ENCODE assay signal across 9 cellular contexts in the genomic region with DNA sequence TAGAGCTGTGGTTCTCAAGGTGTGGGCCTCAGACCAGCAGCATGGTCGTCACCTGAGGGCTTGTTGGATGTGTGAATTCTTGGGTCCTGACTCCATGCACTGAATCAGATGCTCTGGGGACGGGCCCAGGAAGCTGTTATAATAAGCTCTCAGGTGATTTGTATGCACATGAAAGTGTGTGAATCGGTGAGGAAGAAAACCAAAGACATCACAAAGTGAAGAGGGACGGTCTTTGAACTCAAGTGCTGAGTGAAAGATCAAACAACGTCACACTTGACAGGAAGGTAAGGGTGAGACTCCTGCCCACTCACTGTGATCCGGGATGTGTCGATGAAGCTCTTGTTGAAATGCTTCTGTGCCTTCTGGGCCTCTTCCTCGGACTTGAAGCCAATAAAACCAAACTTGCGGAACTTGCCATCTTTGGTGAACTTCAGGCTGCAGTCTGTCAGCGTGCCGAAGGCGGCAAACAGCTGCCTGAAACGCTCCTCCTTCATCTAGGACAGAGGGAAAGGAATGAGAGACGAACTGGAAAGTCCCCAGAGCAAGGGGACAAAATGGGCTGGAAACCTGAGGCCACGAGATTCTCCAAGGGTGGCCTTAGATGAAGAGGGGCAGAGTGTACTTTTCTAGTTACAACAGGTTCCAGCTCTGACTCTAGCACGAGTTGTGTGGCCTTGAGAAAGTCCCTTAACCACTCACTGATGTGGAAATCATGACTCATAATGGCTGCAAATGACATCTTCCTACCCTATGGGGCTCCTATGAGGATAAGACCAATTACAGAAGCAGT. TPM values are rescaled to one million over a fixed set of nuclear protein-coding genes. Genes with fewer than 3 reads are reported as not detected.
DNase-seq lines count a peak whose midpoint lies in the region; ATAC-seq and TF ChIP-seq lines count a peak whose summit lies in the region.
"Had no signal": no experiment of that assay in that cellular context is flagged by ENCODE, and none has a peak within 500 bp of the region (broad histone marks: within the 10 kb centered on the region; RNA-seq: fewer than 3 reads in every experiment).

No MANE protein-coding gene starts in this region.

- H3K36me3 Mint-ChIP-seq in activated CD8-positive, alpha-beta memory T cell treated with anti-CD3 and anti-CD28 coated beads, Interleukin-2, amount 10 ng/mL, durations not matched to agents 7 days and 5 days = peaks cover 23% of the 10 kb centered on the region
- peaks cover 6% of the 10 kb centered on the region for H3K36me3 Mint-ChIP-seq in neural crest cell (ENCODE audit: low read depth)
- peaks cover 53% of the 10 kb centered on the region for H3K36me3 Mint-ChIP-seq in Caco-2 (ENCODE audit: insufficient read depth, unreplicated experiment)

- no peaks in the 10 kb centered on the region for H3K27me3 ChIP-seq in Caco-2 (replicated peaks; ENCODE audit: control insufficient read depth, insufficient read depth, low read length)
- peaks cover 0 to 3% (median 0%) of the 10 kb centered on the region in 3 experiments for H3K27me3 ChIP-seq in neuronal stem cell (ENCODE audit: control insufficient read depth in 3 of 3, insufficient read depth in 3 of 3, low read depth in 1 of 3, low read length in 3 of 3)
- no peaks in the 10 kb centered on the region for H3K27me3 ChIP-seq in SJCRH30

- H3K4me3 ChIP-seq in Caco-2 (ENCODE audit: low read depth, low read length) = no peak overlapping the region
- no peak overlapping the region for H3K4me3 ChIP-seq in neuronal stem cell (ENCODE audit: low read length in 2 of 2)
- H3K4me3 ChIP-seq in SJCRH30 = no peak overlapping the region

- H3K27ac ChIP-seq in neuronal stem cell (replicated peaks; ENCODE audit: low read length) (no peak overlapping the region), SJCRH30 (no peak overlapping the region)

- no peak overlapping the region for H4K91ac ChIP-seq in neuronal stem cell (ENCODE audit: low read depth, low read length, poor library complexity)

- H3K4me1 ChIP-seq in Caco-2 = no peaks in the 10 kb centered on the region
- H3K4me1 ChIP-seq in neuronal stem cell (ENCODE audit: control insufficient read depth in 2 of 2, insufficient read depth in 1 of 2, low read depth in 1 of 2, low read length in 2 of 2) = peaks cover 2 to 5% of the 10 kb centered on the region in 2 donors
- H3K4me1 ChIP-seq in SJCRH30 = no peaks in the 10 kb centered on the region

- no peak overlapping the region for H2BK5ac ChIP-seq in neuronal stem cell (ENCODE audit: low read length)

- H2AK5ac ChIP-seq in neuronal stem cell (ENCODE audit: low read depth, low read length) = no peak overlapping the region

- H3K4ac ChIP-seq in neuronal stem cell (ENCODE audit: low read length) = no peak overlapping the region

- no peak overlapping the region for H2BK12ac ChIP-seq in neuronal stem cell (ENCODE audit: low read length)

- TF ChIP-seq CTCF in neural crest cell (conservative IDR thresholded peaks at IDR 0.05) (no peak), Caco-2 (IDR thresholded peaks at IDR 0.05; ENCODE audit: insufficient read depth in 1 of 2, low read depth in 1 of 2, low read length in 1 of 2, severe bottlenecking in 1 of 2, unreplicated experiment in 1 of 2) (no peak)

- peaks cover 47% of the 10 kb centered on the region for H3K4me1 Mint-ChIP-seq in activated CD8-positive, alpha-beta memory T cell treated with anti-CD3 and anti-CD28 coated beads, Interleukin-2, amount 10 ng/mL, durations not matched to agents 7 days and 5 days
- H3K4me1 Mint-ChIP-seq in neural crest cell = peaks cover 16% of the 10 kb centered on the region
- peaks cover 12% of the 10 kb centered on the region for H3K4me1 Mint-ChIP-seq in Caco-2 (ENCODE audit: low read depth, unreplicated experiment)

- peak; percentile 47 for ATAC-seq in HG02884 (IDR thresholded peaks at IDR 0.05; ENCODE audit: unreplicated experiment)
- peak; percentile 56 for ATAC-seq in activated CD8-positive, alpha-beta memory T cell treated with anti-CD3 and anti-CD28 coated beads, Interleukin-2, amount 10 ng/mL, durations not matched to agents 7 days and 5 days

- intact Hi-C loops in Caco-2 (cut with micrococcal nuclease; ENCODE audit: unreplicated experiment) = no loop called here

- peak; percentile 54 for DNase-seq in ELR (ENCODE audit: low read depth)
- DNase-seq in activated CD8-positive, alpha-beta memory T cell treated with anti-CD3 and anti-CD28 coated beads, Interleukin-2, amount 10 ng/mL, durations not matched to agents 7 days and 5 days = peak; percentile 69
- DNase-seq in neural crest cell (ENCODE audit: low read depth, low spot score) = no peak
- no peak for DNase-seq in NCI-H2196 (lab: John Stamatoyannopoulos, UW; ENCODE audit: unreplicated experiment)
- no peak for DNase-seq in Caco-2
- no peak for DNase-seq in neuronal stem cell (ENCODE audit: low spot score)
- DNase-seq in SJCRH30 = no peak
- DNase-seq: NCI-H1417 had no signal

- POLR2A ChIA-PET in Caco-2 (lab: Charles Lee) = no interaction called here

- H3K36me3 ChIP-seq in Caco-2 (ENCODE audit: control insufficient read depth, insufficient read depth, low read length) = peaks cover 4% of the 10 kb centered on the region; the same call in 1 of the 2 replicates
- peaks cover 21 to 53% of the 10 kb centered on the region in 2 donors for H3K36me3 ChIP-seq in neuronal stem cell (replicated peaks in 1 of 2; ENCODE audit: control insufficient read depth in 2 of 2, insufficient read depth in 2 of 2, low read length in 2 of 2)
- H3K36me3 ChIP-seq in SJCRH30 = peaks cover 5% of the 10 kb centered on the region; the same call in 1 of the 2 replicates

- CTCF ChIA-PET in activated CD8-positive, alpha-beta memory T cell treated with anti-CD3 and anti-CD28 coated beads, Interleukin-2, amount 10 ng/mL, durations not matched to agents 7 days and 5 days (lab: Charles Lee) = interaction anchor here (1.5 to 1.8 kb wide), 2 partner anchors 18 to 547 kb away, joined by 4 to 5 read pairs; no protein-coding TSS in a partner anchor
- CTCF ChIA-PET in Caco-2 (lab: Charles Lee) = interaction anchor here (0.6 kb wide), 1 partner anchor 74 kb away, joined by 3 read pairs; no protein-coding TSS in a partner anchor

- no peaks in the 10 kb centered on the region for H3K79me1 ChIP-seq in neuronal stem cell (ENCODE audit: low read depth, low read length)

- H3K23ac ChIP-seq in neuronal stem cell (ENCODE audit: low read depth, low read length, poor library complexity) = no peak overlapping the region

- H2AFZ ChIP-seq in neuronal stem cell (ENCODE audit: low read length) = no peak overlapping the region

- no peak overlapping the region for H3K9ac ChIP-seq in neuronal stem cell (ENCODE audit: low read depth, low read length, poor library complexity)

- H3K27me3 Mint-ChIP-seq in activated CD8-positive, alpha-beta memory T cell treated with anti-CD3 and anti-CD28 coated beads, Interleukin-2, amount 10 ng/mL, durations not matched to agents 7 days and 5 days = no peaks in the 10 kb centered on the region
- H3K27me3 Mint-ChIP-seq in neural crest cell (ENCODE audit: low read depth) (peaks cover 7% of the 10 kb centered on the region), Caco-2 (ENCODE audit: insufficient read depth, unreplicated experiment) (no peaks in the 10 kb centered on the region)

- no peak overlapping the region for H3K18ac ChIP-seq in neuronal stem cell (ENCODE audit: low read length)

- H3K4me2 ChIP-seq in neuronal stem cell (ENCODE audit: insufficient read depth, low read length, poor library complexity, severe bottlenecking) = no peak overlapping the region

- no peak overlapping the region for H2BK15ac ChIP-seq in neuronal stem cell (ENCODE audit: low read length)

- H2BK120ac ChIP-seq in neuronal stem cell (ENCODE audit: low read depth, low read length) = no peak overlapping the region

- H3K9me3 ChIP-seq in Caco-2 (no peaks in the 10 kb centered on the region), neuronal stem cell (replicated peaks in 1 of 2; ENCODE audit: control insufficient read depth in 2 of 2, insufficient read depth in 1 of 2, low read depth in 1 of 2, low read length in 2 of 2) (peaks cover 0 to 2% of the 10 kb centered on the region in 2 donors), SJCRH30 (replicated peaks) (no peaks in the 10 kb centered on the region)

- no peak overlapping the region for H3K14ac ChIP-seq in neuronal stem cell (ENCODE audit: low read length)

- no peak overlapping the region for H4K8ac ChIP-seq in neuronal stem cell (ENCODE audit: low read depth, low read length)

- peak overlapping the region; percentile 36 for H3K4me3 Mint-ChIP-seq in activated CD8-positive, alpha-beta memory T cell treated with anti-CD3 and anti-CD28 coated beads, Interleukin-2, amount 10 ng/mL, durations not matched to agents 7 days and 5 days
- H3K4me3 Mint-ChIP-seq in neural crest cell = peak overlapping the region; percentile 36
- no peak overlapping the region for H3K4me3 Mint-ChIP-seq in Caco-2 (ENCODE audit: unreplicated experiment)

- no peaks in the 10 kb centered on the region for H3K9me3 Mint-ChIP-seq in activated CD8-positive, alpha-beta memory T cell treated with anti-CD3 and anti-CD28 coated beads, Interleukin-2, amount 10 ng/mL, durations not matched to agents 7 days and 5 days (ENCODE audit: low read depth)
- H3K9me3 Mint-ChIP-seq in neural crest cell = no peaks in the 10 kb centered on the region
- no peaks in the 10 kb centered on the region for H3K9me3 Mint-ChIP-seq in Caco-2 (ENCODE audit: unreplicated experiment)

- peak overlapping the region; percentile 92 for H3K27ac Mint-ChIP-seq in activated CD8-positive, alpha-beta memory T cell treated with anti-CD3 and anti-CD28 coated beads, Interleukin-2, amount 10 ng/mL, durations not matched to agents 7 days and 5 days
- no peak overlapping the region for H3K27ac Mint-ChIP-seq in neural crest cell (ENCODE audit: unreplicated experiment)
- H3K27ac Mint-ChIP-seq in Caco-2 (ENCODE audit: unreplicated experiment) = no peak overlapping the region

- WGBS in neuronal stem cell (ENCODE audit: extremely low coverage in 2 of 2, insufficient read length in 2 of 2, insufficient replicate concordance in 1 of 2), 2 donors = no CpG with 5 or more reads among the region's 16 CpGs

- BruUV-seq in Caco-2 (replicated peaks; lab: Mats Ljungman, UMichigan) = no TSS peak

RNA-seq across cellular contexts. Expression of gene RBM19, which starts 4.0 kb away (rescaled TPM):
- 10 to 100 TPM; 39.8 to 55.7 TPM for total RNA-seq in activated CD8-positive, alpha-beta memory T cell treated with anti-CD3 and anti-CD28 coated beads, Interleukin-2, amount 10 ng/mL, durations not matched to agents 7 days and 5 days
- total RNA-seq in neural crest cell (35.3 and 42.6 TPM in 2 replicates), Caco-2 (2022) (35.7 and 41.4 TPM in 2 replicates)
- 11.9 TPM for polyA plus RNA-seq in neuronal stem cell (2013, experiment 1 of 2)
- polyA plus RNA-seq in neuronal stem cell (2013, experiment 2 of 2) = 11.5 TPM
- 20.8 and 25.3 TPM in 2 replicates for total RNA-seq in SJCRH30 (2014; rRNA removed; shearing (Covaris generic))

Comparison
In these comparisons a context has a peak if more than half of its experiments do, and no peak if none do; other contexts are left out.
1. DNase-seq: peak in ELR (single experiment) and activated CD8-positive, alpha-beta memory T cell treated with anti-CD3 and anti-CD28 coated beads, Interleukin-2, amount 10 ng/mL, durations not matched to agents 7 days and 5 days (single experiment); none in neural crest cell (single experiment), NCI-H2196 (single experiment), Caco-2 (0 of 2), neuronal stem cell (single experiment) and SJCRH30 (0 of 2).